13 cellular contexts compared by ENCODE assay signal in the genomic region with DNA sequence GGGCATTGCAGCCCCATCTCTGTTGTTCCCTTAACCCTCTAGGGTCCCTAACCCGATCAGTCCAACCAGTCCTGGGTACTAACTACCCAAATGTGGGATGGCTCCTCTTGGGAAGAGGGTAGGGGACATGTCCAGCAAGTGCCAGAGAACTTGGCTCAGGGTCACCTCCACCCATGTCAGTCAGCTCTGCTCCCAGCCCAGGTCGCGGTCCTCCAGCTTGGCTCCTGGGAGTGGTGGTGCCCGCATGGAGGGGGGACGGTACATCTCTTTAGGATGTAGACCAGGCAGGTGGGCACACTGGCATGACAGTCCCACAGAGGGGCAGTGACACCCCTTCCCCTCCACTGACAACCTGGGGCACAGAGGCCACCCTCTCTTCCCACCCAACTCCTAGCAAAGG. TPM values are rescaled to one million over a fixed set of nuclear protein-coding genes. Genes with fewer than 3 reads are reported as not detected.
DNase-seq lines count a peak whose midpoint lies in the region; ATAC-seq, FAIRE-seq and TF ChIP-seq lines count a peak whose summit lies in the region.
"Had no signal": no experiment of that assay in that cellular context is flagged by ENCODE, and none has a peak within 500 bp of the region (broad histone marks: within the 10 kb centered on the region; RNA-seq: fewer than 3 reads in every experiment).

No MANE protein-coding gene starts in this region.

- peak overlapping the region; percentile 76 for H3K27ac Mint-ChIP-seq in stimulated activated effector memory CD8-positive, alpha-beta T cell treated with anti-CD3 and anti-CD28 coated beads, Interleukin-12 subunit alpha, Interleukin-12 subunit beta, amount 100 ng/mL, for 72 hours
- H3K27ac Mint-ChIP-seq: activated naive CD8-positive, alpha-beta T cell had no signal

- H3K36me3 ChIP-seq in SK-N-MC (ENCODE audit: insufficient read depth, low read length), result peaks cover 40% of the 10 kb centered on the region

- H3K4me1 Mint-ChIP-seq in stimulated activated effector memory CD8-positive, alpha-beta T cell treated with anti-CD3 and anti-CD28 coated beads, Interleukin-12 subunit alpha, Interleukin-12 subunit beta, amount 100 ng/mL, for 72 hours, result peaks cover 32% of the 10 kb centered on the region

- intact Hi-C loops in left colon (cut with DNase I, micrococcal nuclease), result no loop called here

- no peaks in the 10 kb centered on the region for H3K9me3 Mint-ChIP-seq in stimulated activated effector memory CD8-positive, alpha-beta T cell treated with anti-CD3 and anti-CD28 coated beads, Interleukin-12 subunit alpha, Interleukin-12 subunit beta, amount 100 ng/mL, for 72 hours

- DNase-seq in GM12892 (ENCODE audit: insufficient read length) (no peak), SK-N-MC (ENCODE audit: low read depth, low spot score) (no peak), left colon (no peak), NCI-H146 treated with DMSO at 0.1 percent for 48 hours (lab: John Stamatoyannopoulos, UW; ENCODE audit: unreplicated experiment) (no peak), cortex of kidney (lab: John Stamatoyannopoulos, UW) (no peak)
- no peak for DNase-seq in stimulated activated effector memory CD8-positive, alpha-beta T cell treated with anti-CD3 and anti-CD28 coated beads, Interleukin-12 subunit alpha, Interleukin-12 subunit beta, amount 100 ng/mL, for 72 hours (ENCODE audit: low spot score in 2 of 2)
- DNase-seq: activated CD4-positive, alpha-beta T cell treated with anti-CD3 and anti-CD28 coated beads, Interleukin-2, amount 50 U/mL, for 1 hour; NCI-H446; T-helper 2 cell had no signal

- peaks cover 90% of the 10 kb centered on the region for H3K36me3 Mint-ChIP-seq in stimulated activated effector memory CD8-positive, alpha-beta T cell treated with anti-CD3 and anti-CD28 coated beads, Interleukin-12 subunit alpha, Interleukin-12 subunit beta, amount 100 ng/mL, for 72 hours
- H3K36me3 Mint-ChIP-seq: activated naive CD8-positive, alpha-beta T cell had no signal

- ATAC-seq in left colon (peak; percentile 10), GM21786 (IDR thresholded peaks at IDR 0.05; ENCODE audit: unreplicated experiment) (no peak)
- peak; percentile 6 for ATAC-seq in stimulated activated effector memory CD8-positive, alpha-beta T cell treated with anti-CD3 and anti-CD28 coated beads, Interleukin-12 subunit alpha, Interleukin-12 subunit beta, amount 100 ng/mL, for 72 hours

- no peak overlapping the region for H3K4me3 Mint-ChIP-seq in stimulated activated effector memory CD8-positive, alpha-beta T cell treated with anti-CD3 and anti-CD28 coated beads, Interleukin-12 subunit alpha, Interleukin-12 subunit beta, amount 100 ng/mL, for 72 hours
- H3K4me3 Mint-ChIP-seq: activated naive CD8-positive, alpha-beta T cell had no signal

- no peak overlapping the region for H3K9ac ChIP-seq in SK-N-MC (ENCODE audit: insufficient read length)

- no peaks in the 10 kb centered on the region for H3K9me3 ChIP-seq in SK-N-MC (ENCODE audit: low read depth, low read length)

- FAIRE-seq in GM12892 (lab: Jason Lieb, UNC), result no peak

- peak; percentile 19; the same call in 1 of the 2 replicates for TF ChIP-seq POLR2A in GM12892 (IDR thresholded peaks at IDR 0.05; ENCODE audit: low read depth, low read length)

- no peak overlapping the region for H3K4me3 ChIP-seq in SK-N-MC
- H3K4me3 ChIP-seq: lung had no signal

- H3K27ac ChIP-seq in SK-N-MC, result peak overlapping the region; percentile 36; the same call in 1 of the 2 replicates

RNA-seq across cellular contexts. Expression of gene TMUB2, which starts 6.0 kb away (rescaled TPM):
- 17.1 TPM for polyA plus RNA-seq in GM12892 (2012; ENCODE audit: missing spikeins)
- 10 to 100 TPM; 44.8 to 51.8 TPM for total RNA-seq in left colon

RNA-seq across cellular contexts. Expression of gene ATXN7L3, which starts 6.9 kb away (rescaled TPM):
- polyA plus RNA-seq in GM12892 (2012; ENCODE audit: missing spikeins), result 18.0 TPM
- 10 to 100 TPM; 80.0 to 82.3 TPM for total RNA-seq in left colon

RNA-seq across cellular contexts. Expression of gene ASB16, which starts 22.2 kb away (rescaled TPM):
- 1.5 TPM for polyA plus RNA-seq in GM12892 (2012; ENCODE audit: missing spikeins)
- under 1 TPM in 1 of 2 donors, not detected in 1; 0.56 TPM for total RNA-seq in left colon
- total RNA-seq: cerebellum had no signal

RNA-seq across cellular contexts. Expression of gene UBTF, which starts 26.7 kb away (rescaled TPM):
- 50.1 TPM for polyA plus RNA-seq in GM12892 (2012; ENCODE audit: missing spikeins)
- total RNA-seq in left colon, result 10 to 100 TPM; 61.1 to 69.6 TPM

RNA-seq across cellular contexts. Expression of gene HROB, which starts 51.0 kb away (rescaled TPM):
- polyA plus RNA-seq in GM12892 (2012; ENCODE audit: missing spikeins), result 4.0 TPM
- total RNA-seq in left colon, result 1 to 10 TPM in 1 of 2 donors, under 1 TPM in 1; 0.78 to 3.6 TPM
